Comparison of ENCODE assay signal across 8 cellular contexts in the genomic region with DNA sequence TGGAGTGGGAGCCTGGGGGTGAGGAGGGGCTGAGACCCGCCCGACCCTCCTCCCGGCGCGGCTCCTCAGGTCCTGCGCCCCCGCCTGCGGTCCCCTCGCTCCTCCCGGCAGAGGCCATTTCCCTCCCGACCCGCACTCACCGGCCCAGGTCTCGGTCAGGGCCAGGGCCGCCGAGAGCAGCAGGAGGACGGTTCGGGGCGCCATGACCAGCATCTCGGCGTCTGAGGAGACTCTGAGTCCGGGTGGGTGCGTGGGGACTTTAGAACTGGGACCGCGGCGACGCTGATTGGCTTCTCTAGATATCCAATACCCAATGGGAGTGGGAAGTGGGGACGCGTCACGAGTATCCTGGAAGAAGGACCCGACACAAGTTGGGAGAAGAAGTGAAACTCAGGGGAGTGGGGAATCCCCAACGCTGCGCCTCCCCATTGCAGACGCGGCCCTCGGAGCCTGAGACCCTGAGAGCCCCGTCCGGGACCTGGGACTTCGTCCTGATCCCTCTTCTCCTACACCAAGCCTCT.
A peak's percentile ranks its signal among the peaks of the same experiment; 100 is the strongest.
DNase-seq lines count a peak whose midpoint lies in the region; ATAC-seq lines count a peak whose summit lies in the region.

TSS of gene HLA-B (minus strand) at position 234 of the 521 bp plus-strand sequence. CDS start at position 213, 21 bp downstream.

- ATAC-seq in GM18499 (IDR thresholded peaks at IDR 0.05; ENCODE audit: insufficient read depth, unreplicated experiment): peak; percentile 67
- ATAC-seq in HG02798 (IDR thresholded peaks at IDR 0.05; ENCODE audit: poor library complexity, unreplicated experiment): peak; percentile 87

- H3K27ac ChIP-seq in cingulate gyrus (ENCODE audit: low read depth, low read length): peak within 1 kb of the TSS; percentile 19

- DNase-seq in NCI-H2029 treated with DMSO at 0.1 percent for 48 hours (lab: John Stamatoyannopoulos, UW) (peak; percentile 49), kidney glomerular epithelial cell (lab: John Stamatoyannopoulos, UW) (peak; percentile 88), NCI-H2107 treated with DMSO at 0.1 percent for 48 hours (lab: John Stamatoyannopoulos, UW; ENCODE audit: unreplicated experiment) (no peak)
- peak; percentile 60 to 64 for DNase-seq in activated CD4-positive, alpha-beta T cell treated with anti-CD3 and anti-CD28 coated beads for 24 hours (ENCODE audit: low read depth in 2 of 2)
- peak; percentile 45 to 64 for DNase-seq in stimulated activated CD4-positive, alpha-beta T cell treated with anti-CD3 and anti-CD28 coated beads, Interleukin-15, amount 100 ng/mL, for 1 hour (ENCODE audit: low read depth in 1 of 2, low spot score in 1 of 2)
